In the genomic region with DNA sequence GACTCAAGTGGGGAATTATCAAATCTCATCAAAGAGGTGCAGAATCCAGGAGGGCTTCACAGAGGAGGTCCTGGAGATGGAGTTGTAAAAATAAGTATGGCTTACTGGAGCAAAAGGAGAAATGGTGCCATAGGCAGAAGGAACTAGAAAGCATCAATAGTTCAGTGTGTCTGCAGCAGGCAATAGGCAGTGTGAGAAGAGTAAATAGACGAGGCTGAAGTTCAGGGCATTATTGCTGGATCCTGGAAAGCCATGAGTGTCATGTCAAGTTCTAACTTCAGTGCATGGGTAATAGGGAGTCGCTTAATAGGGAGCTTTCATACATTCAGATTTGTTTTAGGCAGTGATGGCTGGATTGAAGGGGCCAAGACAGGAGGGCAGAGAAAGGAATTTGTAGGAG, we compare ENCODE assay signal across 36 cellular contexts. TPM values are rescaled to one million over a fixed set of nuclear protein-coding genes. Genes with fewer than 3 reads are reported as not detected.
"Had no signal": no experiment of that assay in that cellular context is flagged by ENCODE, and none has a peak within 500 bp of the region (broad histone marks: within the 10 kb centered on the region; RNA-seq: fewer than 3 reads in every experiment).

No MANE protein-coding gene starts in this region.

- H3K36me3 ChIP-seq: colonic mucosa, esophagus muscularis mucosa, gastroesophageal sphincter, heart right ventricle, prostate gland, right atrium auricular region, sigmoid colon, spleen, tibial artery had no signal

- H3K27ac ChIP-seq: colonic mucosa, esophagus muscularis mucosa, foreskin keratinocyte, gastroesophageal sphincter, heart right ventricle, prostate gland, right atrium auricular region, sigmoid colon, spleen, testis, tibial artery had no signal

- H3K27ac Mint-ChIP-seq: dendritic cell treated with granulocyte-macrophage colony-stimulating factor and Interleukin-4, amounts not matched to agents 40 ng/mL and 50 ng/mL, for 4 days; immature natural killer cell; nephron progenitor cell; stimulated activated memory B cell treated with anti-CD40 and anti-IgM and Interleukin-4, amounts not matched to agents 10 μg/mL and 1 μg/mL and 100 μg/mL, for 72 hours; type B pancreatic cell had no signal

- H3K36me3 Mint-ChIP-seq: immature natural killer cell; naive thymus-derived CD8-positive, alpha-beta T cell; stimulated activated memory B cell treated with anti-CD40 and anti-IgM and Interleukin-4, amounts not matched to agents 10 μg/mL and 1 μg/mL and 100 μg/mL, for 72 hours; type B pancreatic cell had no signal

- DNase-seq: colonic mucosa; effector CD8-positive, alpha-beta T cell; foreskin keratinocyte; glutamatergic neuron; heart right ventricle; hypothalamus; immature natural killer cell; islet precursor cell; kidney glomerular epithelial cell; mesenchymal stem cell; midbrain; naive thymus-derived CD8-positive, alpha-beta T cell; nephron progenitor cell; nucleus accumbens; sigmoid colon; spleen; stimulated activated CD4-positive, alpha-beta T cell treated with anti-CD3 and anti-CD28 coated beads, Interleukin-4, amount 100 ng/mL, for 4 hours; stimulated activated naive CD8-positive, alpha-beta T cell treated with anti-CD3 and anti-CD28 coated beads, Interleukin-15, Interleukin-2, amounts not matched to agents 100 U/mL and 50 U/mL, for 24 hours; substantia nigra; testis; tibial artery had no signal

- H3K9me3 Mint-ChIP-seq: dendritic cell treated with granulocyte-macrophage colony-stimulating factor and Interleukin-4, amounts not matched to agents 40 ng/mL and 50 ng/mL, for 4 days; immature natural killer cell; stimulated activated memory B cell treated with anti-CD40 and anti-IgM and Interleukin-4, amounts not matched to agents 10 μg/mL and 1 μg/mL and 100 μg/mL, for 72 hours had no signal

- H3K9me3 ChIP-seq: colonic mucosa, esophagus muscularis mucosa, gastroesophageal sphincter, heart right ventricle, prostate gland, right atrium auricular region, sigmoid colon, spleen, testis, tibial artery had no signal

- FAIRE-seq: endothelial cell of umbilical vein had no signal

- ATAC-seq: foreskin keratinocyte; gastroesophageal sphincter; heart right ventricle; naive thymus-derived CD8-positive, alpha-beta T cell; stimulated activated memory B cell treated with anti-CD40 and anti-IgM and Interleukin-4, amounts not matched to agents 10 μg/mL and 1 μg/mL and 100 μg/mL, for 72 hours; stimulated activated naive CD8-positive, alpha-beta T cell treated with anti-CD3 and anti-CD28 coated beads, Interleukin-15, Interleukin-2, amounts not matched to agents 100 U/mL and 50 U/mL, for 24 hours had no signal

- H3K27me3 ChIP-seq: colonic mucosa, esophagus muscularis mucosa, right atrium auricular region, sigmoid colon, testis, tibial artery had no signal

- H3K4me3 Mint-ChIP-seq: dendritic cell treated with granulocyte-macrophage colony-stimulating factor and Interleukin-4, amounts not matched to agents 40 ng/mL and 50 ng/mL, for 4 days; immature natural killer cell; naive thymus-derived CD8-positive, alpha-beta T cell; nephron progenitor cell; stimulated activated memory B cell treated with anti-CD40 and anti-IgM and Interleukin-4, amounts not matched to agents 10 μg/mL and 1 μg/mL and 100 μg/mL, for 72 hours; type B pancreatic cell had no signal

- H3K4me3 ChIP-seq: colonic mucosa, esophagus muscularis mucosa, gastroesophageal sphincter, heart right ventricle, prostate gland, right atrium auricular region, sigmoid colon, spleen, testis, tibial artery had no signal

- H3K4me1 ChIP-seq: colonic mucosa, esophagus muscularis mucosa, foreskin keratinocyte, gastroesophageal sphincter, heart right ventricle, prostate gland, right atrium auricular region, sigmoid colon, testis, tibial artery had no signal

RNA-seq across cellular contexts. Expression of a gene that starts 39.3 kb away (rescaled TPM):
- total RNA-seq: colonic mucosa; epithelial cell of proximal tubule; esophagus muscularis mucosa; foreskin keratinocyte; gastroesophageal sphincter; heart right ventricle; myocyte; naive thymus-derived CD8-positive, alpha-beta T cell; osteocyte; prostate gland; right atrium auricular region; sigmoid colon; testis; urinary bladder had no signal
- polyA plus RNA-seq: fibroblast of lung; foreskin keratinocyte; heart right ventricle; immature natural killer cell; naive thymus-derived CD8-positive, alpha-beta T cell; sigmoid colon; urinary bladder had no signal

RNA-seq across cellular contexts. Expression of a gene that starts 52.4 kb away (rescaled TPM):
- total RNA-seq: colonic mucosa, foreskin keratinocyte, lower leg skin, myocyte, osteocyte, right atrium auricular region, skeletal muscle tissue, urinary bladder had no signal
- polyA plus RNA-seq: foreskin keratinocyte; heart right ventricle; naive thymus-derived CD8-positive, alpha-beta T cell; urinary bladder had no signal
